In genomic region chr5:79261907-79262306, GRCh38 we compare ENCODE assay signal across 1 cellular context.
TF ChIP-seq lines count a peak whose summit lies in the region.

No MANE protein-coding gene starts in this region.

TF ChIP-seq in GM12878, 131 proteins besides CTCF, POLR2A, EP300 and RAD21:
- TF ChIP-seq RUNX3 (IDR thresholded peaks at IDR 0.05; ENCODE audit: low read length): peak; percentile 53
- TF ChIP-seq ZNF207 (IDR thresholded peaks at IDR 0.05; ENCODE audit: borderline replicate concordance): no peak
- TF ChIP-seq, protein P1, sequence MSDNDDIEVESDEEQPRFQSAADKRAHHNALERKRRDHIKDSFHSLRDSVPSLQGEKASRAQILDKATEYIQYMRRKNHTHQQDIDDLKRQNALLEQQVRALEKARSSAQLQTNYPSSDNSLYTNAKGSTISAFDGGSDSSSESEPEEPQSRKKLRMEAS (IDR thresholded peaks at IDR 0.05; ENCODE audit: low read depth, low read length): no peak
